ENCODE assay signal across 7 cellular contexts in genomic region chr1:13583592-13583963, GRCh38. TPM values are rescaled to one million over a fixed set of nuclear protein-coding genes. Genes with fewer than 3 reads are reported as not detected.
DNase-seq lines count a peak whose midpoint lies in the region; ATAC-seq, FAIRE-seq and TF ChIP-seq lines count a peak whose summit lies in the region.

Gene PDPN, plus strand, starts transcription at chr1:13583832. Its CDS starts 202 bp downstream, at chr1:13584034.

- 1 to 3% (median 2%) methylated on average over 27 to 29 of the region's 29 CpGs for WGBS in adipose tissue, 3 donors
- 0 to 4% methylated on average over 5 of the region's 29 CpGs for WGBS in gastroesophageal sphincter (ENCODE audit: low coverage in 1 of 2), 2 donors

- peak; percentile 63 for DNase-seq in urothelium cell line (ENCODE audit: low spot score)
- DNase-seq in hepatic stellate cell (ENCODE audit: low spot score): no peak
- no peak for DNase-seq in stimulated activated CD4-positive, alpha-beta T cell treated with anti-CD3 and anti-CD28 coated beads, Interleukin-12 subunit alpha, Interleukin-12 subunit beta, amount 100 ng/mL, for 4 hours

- no peaks in the 10 kb centered on the region for H3K36me3 ChIP-seq in gastroesophageal sphincter
- H3K36me3 ChIP-seq in muscle layer of duodenum (ENCODE audit: control insufficient read depth in 1 of 2, insufficient read depth in 2 of 2, low read length in 2 of 2): no peaks in the 10 kb centered on the region

- ATAC-seq in gastroesophageal sphincter (peak; percentile 76), GM18517 (IDR thresholded peaks at IDR 0.05; ENCODE audit: unreplicated experiment) (no peak)

- no peak for TF ChIP-seq POLR2A in gastroesophageal sphincter (IDR thresholded peaks at IDR 0.05)

- no peak for FAIRE-seq in urothelium cell line (lab: Jason Lieb, UNC)

- H3K27ac ChIP-seq in adipose tissue (ENCODE audit: low read depth, low read length) (peak within 1 kb of the TSS; percentile 61), gastroesophageal sphincter (peak within 1 kb of the TSS; percentile 53 to 84 (median 65)), muscle layer of duodenum (ENCODE audit: low read length) (peak within 1 kb of the TSS; percentile 87)

- H3K4me1 ChIP-seq in gastroesophageal sphincter (peaks cover 0 to 15% (median 0%) of the 10 kb centered on the region in 3 donors), muscle layer of duodenum (ENCODE audit: control insufficient read depth in 1 of 2, insufficient read depth in 2 of 2, low read length in 2 of 2) (no peaks in the 10 kb centered on the region)

- H3K27me3 ChIP-seq in gastroesophageal sphincter (peaks cover 76% of the 10 kb centered on the region), muscle layer of duodenum (ENCODE audit: low read depth, low read length) (peaks cover 10% of the 10 kb centered on the region)

- TF ChIP-seq CTCF in gastroesophageal sphincter (IDR thresholded peaks at IDR 0.05): no peak

- H3K4me3 ChIP-seq in gastroesophageal sphincter (peak within 1 kb of the TSS; percentile 33 to 55), muscle layer of duodenum (ENCODE audit: low read depth in 1 of 2, low read length in 2 of 2) (peak within 1 kb of the TSS; percentile 64 to 70)

- H3K9me3 ChIP-seq in gastroesophageal sphincter (no peaks in the 10 kb centered on the region), muscle layer of duodenum (ENCODE audit: control insufficient read depth in 1 of 2, low read length in 2 of 2) (no peaks in the 10 kb centered on the region)

- no peak for TF ChIP-seq EP300 in gastroesophageal sphincter (IDR thresholded peaks at IDR 0.05)

RNA-seq across cellular contexts. Expression of gene PDPN, which starts in this region (rescaled TPM):
- 10 to 100 TPM in 2 of 3 donors, 1 to 10 TPM in 1; 5.8 to 63.7 (median 38.8) TPM for polyA plus RNA-seq in adipose tissue
- 10 to 100 TPM; 10.9 to 31.6 (median 17.3) TPM for total RNA-seq in gastroesophageal sphincter
